In the genomic region with DNA sequence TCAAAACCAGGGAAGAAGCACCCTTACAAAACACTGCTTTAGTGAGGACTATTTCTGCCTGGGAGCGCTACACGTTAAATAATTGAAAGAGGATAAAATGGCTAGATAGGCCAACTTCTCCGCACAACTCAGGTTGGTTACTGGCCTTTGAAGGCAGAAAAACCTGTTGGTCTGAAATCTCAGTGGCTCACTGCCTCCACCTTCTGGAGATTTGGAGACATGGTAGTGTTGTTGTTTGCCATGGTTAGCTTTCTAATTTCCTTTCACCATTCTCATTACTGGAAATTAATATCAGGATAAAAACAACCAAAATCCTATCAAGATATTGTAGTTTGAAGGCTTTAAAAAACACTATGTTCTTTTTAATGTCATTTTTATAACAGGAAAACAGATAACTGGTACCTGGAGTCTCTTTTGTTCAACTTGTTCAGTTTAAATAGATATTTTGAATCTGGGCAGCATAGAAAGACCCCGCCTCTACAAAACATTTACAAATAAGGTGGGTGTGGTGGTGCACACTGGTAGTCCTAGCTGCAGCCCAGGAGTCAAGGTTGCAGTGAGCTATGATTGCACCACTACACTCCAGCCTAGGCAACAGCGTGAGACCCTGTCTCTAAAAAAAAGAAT, we compare ENCODE assay signal across 8 cellular contexts. TPM values are rescaled to one million over a fixed set of nuclear protein-coding genes. Genes with fewer than 3 reads are reported as not detected.
A peak's percentile ranks its signal among the peaks of the same experiment; 100 is the strongest.
DNase-seq lines count a peak whose midpoint lies in the region; ATAC-seq, FAIRE-seq and TF ChIP-seq lines count a peak whose summit lies in the region.

No MANE protein-coding gene starts in this region.

- no peaks in the 10 kb centered on the region for H3K27me3 ChIP-seq in brain microvascular endothelial cell (replicated peaks)

- no peak for ATAC-seq in GM18858 (IDR thresholded peaks at IDR 0.05; ENCODE audit: unreplicated experiment)

- H3K36me3 ChIP-seq in HEK293 (ENCODE audit: control insufficient read depth in 2 of 2, insufficient read depth in 1 of 2, low read length in 2 of 2) = no peaks in the 10 kb centered on the region
- H3K36me3 ChIP-seq in brain microvascular endothelial cell (replicated peaks) = no peaks in the 10 kb centered on the region

- CTCF ChIA-PET in HEK293 (lab: Yijun Ruan, JAX) = interaction anchor here (0.6 to 3.5 kb wide), 29 partner anchors 9 to 817 kb away, joined by 3 to 22 read pairs (median 4); a partner anchor contains a TSS

- POLR2A ChIA-PET in HEK293 (lab: Yijun Ruan, JAX) = interaction anchor here (1.9 to 2.0 kb wide), 2 partner anchors 27 to 67 kb away, joined by 9 to 11 read pairs; a partner anchor contains a TSS

- DNase-seq in G401 (ENCODE audit: low spot score) = peak; percentile 81
- DNase-seq in NCI-H1694 treated with DMSO at 0.1 percent for 48 hours (lab: John Stamatoyannopoulos, UW) = peak; percentile 54
- peak; percentile 51 for DNase-seq in brain microvascular endothelial cell
- peak; percentile 69 for DNase-seq in iris pigment epithelial cell (ENCODE audit: low read depth)
- DNase-seq in stimulated activated CD4-positive, alpha-beta T cell treated with anti-CD3 and anti-CD28 coated beads, Interleukin-1b, Interleukin-23, amount 100 ng/mL, for 24 hours (ENCODE audit: low read depth in 4 of 4, low spot score in 1 of 4) = peak in 3 of 4 experiments; percentile 18 to 36 (median 26)

- H3K4me3 ChIP-seq in HEK293 (ENCODE audit: low read depth, low read length) = no peak overlapping the region
- no peak overlapping the region for H3K4me3 ChIP-seq in brain microvascular endothelial cell (ENCODE audit: low read depth, low read length)

- H3K9me3 ChIP-seq in HEK293 (ENCODE audit: control insufficient read depth, insufficient read depth, low read depth, low read length) = no peaks in the 10 kb centered on the region

- in situ Hi-C loops in G401 (cut with HindIII; ENCODE audit: low sequenced_read_pairs) = no loop called here
- in situ Hi-C loops in brain microvascular endothelial cell (cut with HindIII; ENCODE audit: low pct_ligation_motif_present, low sequenced_read_pairs) = no loop called here

- TF ChIP-seq CTCF in HEK293 (tag by site-specific recombination; IDR thresholded peaks at IDR 0.05) = peak; percentile 47
- TF ChIP-seq CTCF in brain microvascular endothelial cell (IDR thresholded peaks at IDR 0.05; ENCODE audit: low read depth, low read length, missing control alignments) = peak; percentile 86

- H3K27ac ChIP-seq in HEK293 (ENCODE audit: extremely low read depth, low read depth, low read length) = no peak overlapping the region
- no peak overlapping the region for H3K27ac ChIP-seq in brain microvascular endothelial cell

- FAIRE-seq in TTC549 (lab: Jason Lieb, UNC) = peak; percentile 83

- H3K4me1 ChIP-seq in HEK293 (ENCODE audit: control insufficient read depth, insufficient read depth, low read length) = no peaks in the 10 kb centered on the region

TF ChIP-seq in HEK293, 187 proteins besides CTCF, POLR2A, EP300 and RAD21 (continues in another document):
- TF ChIP-seq, protein P1, sequence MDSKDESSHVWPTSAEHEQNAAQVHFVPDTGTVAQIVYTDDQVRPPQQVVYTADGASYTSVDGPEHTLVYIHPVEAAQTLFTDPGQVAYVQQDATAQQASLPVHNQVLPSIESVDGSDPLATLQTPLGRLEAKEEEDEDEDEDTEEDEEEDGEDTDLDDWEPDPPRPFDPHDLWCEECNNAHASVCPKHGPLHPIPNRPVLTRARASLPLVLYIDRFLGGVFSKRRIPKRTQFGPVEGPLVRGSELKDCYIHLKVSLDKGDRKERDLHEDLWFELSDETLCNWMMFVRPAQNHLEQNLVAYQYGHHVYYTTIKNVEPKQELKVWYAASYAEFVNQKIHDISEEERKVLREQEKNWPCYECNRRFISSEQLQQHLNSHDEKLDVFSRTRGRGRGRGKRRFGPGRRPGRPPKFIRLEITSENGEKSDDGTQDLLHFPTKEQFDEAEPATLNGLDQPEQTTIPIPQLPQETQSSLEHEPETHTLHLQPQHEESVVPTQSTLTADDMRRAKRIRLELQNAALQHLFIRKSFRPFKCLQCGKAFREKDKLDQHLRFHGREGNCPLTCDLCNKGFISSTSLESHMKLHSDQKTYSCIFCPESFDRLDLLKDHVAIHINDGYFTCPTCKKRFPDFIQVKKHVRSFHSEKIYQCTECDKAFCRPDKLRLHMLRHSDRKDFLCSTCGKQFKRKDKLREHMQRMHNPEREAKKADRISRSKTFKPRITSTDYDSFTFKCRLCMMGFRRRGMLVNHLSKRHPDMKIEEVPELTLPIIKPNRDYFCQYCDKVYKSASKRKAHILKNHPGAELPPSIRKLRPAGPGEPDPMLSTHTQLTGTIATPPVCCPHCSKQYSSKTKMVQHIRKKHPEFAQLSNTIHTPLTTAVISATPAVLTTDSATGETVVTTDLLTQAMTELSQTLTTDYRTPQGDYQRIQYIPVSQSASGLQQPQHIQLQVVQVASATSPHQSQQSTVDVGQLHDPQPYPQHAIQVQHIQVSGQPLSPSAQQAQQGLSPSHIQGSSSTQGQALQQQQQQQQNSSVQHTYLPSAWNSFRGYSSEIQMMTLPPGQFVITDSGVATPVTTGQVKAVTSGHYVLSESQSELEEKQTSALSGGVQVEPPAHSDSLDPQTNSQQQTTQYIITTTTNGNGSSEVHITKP (tag by site-specific recombination; IDR thresholded peaks at IDR 0.05) = no peak
- TF ChIP-seq ZNF292 (tag by site-specific recombination; IDR thresholded peaks at IDR 0.05; ENCODE audit: borderline replicate concordance, low read depth) (no peak), KLF10 (tag by site-specific recombination; IDR thresholded peaks at IDR 0.05) (no peak), ZNF510 (tag by site-specific recombination; IDR thresholded peaks at IDR 0.05; ENCODE audit: insufficient replicate concordance) (no peak), FEZF1 (tag by site-specific recombination; IDR thresholded peaks at IDR 0.05) (no peak), ZNF585B (tag by site-specific recombination; IDR thresholded peaks at IDR 0.05) (no peak), ZNF549 (tag by site-specific recombination; IDR thresholded peaks at IDR 0.05) (no peak), ZIC2 (tag by site-specific recombination; IDR thresholded peaks at IDR 0.05) (no peak), ZNF138 (tag by site-specific recombination; IDR thresholded peaks at IDR 0.05; ENCODE audit: borderline replicate concordance) (no peak), SCRT2 (tag by site-specific recombination; IDR thresholded peaks at IDR 0.05) (peak; percentile 97), HOXD13 (CRISPR knock-in tag; IDR thresholded peaks at IDR 0.05; ENCODE audit: borderline replicate concordance) (no peak)
- TF ChIP-seq, protein P2, sequence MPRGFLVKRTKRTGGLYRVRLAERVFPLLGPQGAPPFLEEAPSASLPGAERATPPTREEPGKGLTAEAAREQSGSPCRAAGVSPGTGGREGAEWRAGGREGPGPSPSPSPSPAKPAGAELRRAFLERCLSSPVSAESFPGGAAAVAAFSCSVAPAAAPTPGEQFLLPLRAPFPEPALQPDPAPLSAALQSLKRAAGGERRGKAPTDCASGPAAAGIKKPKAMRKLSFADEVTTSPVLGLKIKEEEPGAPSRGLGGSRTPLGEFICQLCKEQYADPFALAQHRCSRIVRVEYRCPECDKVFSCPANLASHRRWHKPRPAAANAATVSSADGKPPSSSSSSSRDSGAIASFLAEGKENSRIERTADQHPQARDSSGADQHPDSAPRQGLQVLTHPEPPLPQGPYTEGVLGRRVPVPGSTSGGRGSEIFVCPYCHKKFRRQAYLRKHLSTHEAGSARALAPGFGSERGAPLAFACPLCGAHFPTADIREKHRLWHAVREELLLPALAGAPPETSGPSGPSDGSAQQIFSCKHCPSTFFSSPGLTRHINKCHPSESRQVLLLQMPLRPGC (tag by site-specific recombination; IDR thresholded peaks at IDR 0.05) = no peak
- TF ChIP-seq, protein P3, sequence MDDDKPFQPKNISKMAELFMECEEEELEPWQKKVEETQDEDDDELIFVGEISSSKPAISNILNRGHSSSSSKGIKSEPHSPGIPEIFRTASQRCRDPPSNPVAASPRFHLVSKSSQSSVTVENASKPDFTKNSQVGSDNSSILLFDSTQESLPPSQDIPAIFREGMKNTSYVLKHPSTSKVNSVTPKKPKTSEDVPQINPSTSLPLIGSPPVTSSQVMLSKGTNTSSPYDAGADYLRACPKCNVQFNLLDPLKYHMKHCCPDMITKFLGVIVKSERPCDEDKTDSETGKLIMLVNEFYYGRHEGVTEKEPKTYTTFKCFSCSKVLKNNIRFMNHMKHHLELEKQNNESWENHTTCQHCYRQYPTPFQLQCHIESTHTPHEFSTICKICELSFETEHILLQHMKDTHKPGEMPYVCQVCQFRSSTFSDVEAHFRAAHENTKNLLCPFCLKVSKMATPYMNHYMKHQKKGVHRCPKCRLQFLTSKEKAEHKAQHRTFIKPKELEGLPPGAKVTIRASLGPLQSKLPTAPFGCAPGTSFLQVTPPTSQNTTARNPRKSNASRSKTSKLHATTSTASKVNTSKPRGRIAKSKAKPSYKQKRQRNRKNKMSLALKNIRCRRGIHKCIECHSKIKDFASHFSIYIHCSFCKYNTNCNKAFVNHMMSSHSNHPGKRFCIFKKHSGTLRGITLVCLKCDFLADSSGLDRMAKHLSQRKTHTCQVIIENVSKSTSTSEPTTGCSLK (tag by site-specific recombination; IDR thresholded peaks at IDR 0.05) = no peak

RNA-seq across cellular contexts. Expression of a gene that starts 27.5 kb away (rescaled TPM):
- total RNA-seq in G401 (2014; rRNA removed; shearing (Covaris generic)) = 41.0 and 65.5 TPM in 2 replicates

Comparison
In these comparisons a context has a peak if more than half of its experiments do, and no peak if none do; other contexts are left out.
1. DNase-seq: peak in every context shown above with its lines; median percentile 81 in G401; 69 in iris pigment epithelial cell; 54 in NCI-H1694 treated with DMSO at 0.1 percent for 48 hours; 51 in brain microvascular endothelial cell; 26 in stimulated activated CD4-positive, alpha-beta T cell treated with anti-CD3 and anti-CD28 coated beads, Interleukin-1b, Interleukin-23, amount 100 ng/mL, for 24 hours.